13 cellular contexts compared by ENCODE assay signal in genomic region chr2:107325983-107326786, GRCh38.
DNase-seq lines count a peak whose midpoint lies in the region; TF ChIP-seq lines count a peak whose summit lies in the region.
"Had no signal": no experiment of that assay in that cellular context is flagged by ENCODE, and none has a peak within 500 bp of the region (broad histone marks: within the 10 kb centered on the region; RNA-seq: fewer than 3 reads in every experiment).

No MANE protein-coding gene starts in this region.

- no peak for TF ChIP-seq POLR2A in esophagus squamous epithelium (IDR thresholded peaks at IDR 0.05)
- no peak for TF ChIP-seq POLR2A in testis (IDR thresholded peaks at IDR 0.05)

- no peaks in the 10 kb centered on the region for H3K9me3 ChIP-seq in esophagus squamous epithelium
- H3K9me3 ChIP-seq in testis = no peaks in the 10 kb centered on the region
- H3K9me3 ChIP-seq in H9 (ENCODE audit: control insufficient read depth, low read depth, low read length) = no peaks in the 10 kb centered on the region

- H3K27ac Mint-ChIP-seq in H9 = no peak overlapping the region
- H3K27ac Mint-ChIP-seq: activated T-helper 2 cell treated with anti-CD3 and anti-CD28 coated beads, Interferon-gamma antibody, Interleukin-2, Interleukin-4, amounts not matched to agents 10 μg/mL and 5 μg/mL and 100 μg/mL, durations not matched to agents 14 hours and 24 hours and 36 hours; IgD-negative memory B cell; natural killer cell had no signal

- H3K4me1 ChIP-seq in esophagus squamous epithelium (peaks cover 0 to 21% (median 3%) of the 10 kb centered on the region in 3 donors), testis (no peaks in the 10 kb centered on the region), H9 (ENCODE audit: insufficient read depth, low read length) (no peaks in the 10 kb centered on the region)

- peaks cover 0 to 3% of the 10 kb centered on the region in 2 experiments; a peak in 2 of 4 replicates for H3K4me1 Mint-ChIP-seq in H9
- H3K4me1 Mint-ChIP-seq: IgD-negative memory B cell, natural killer cell had no signal

- H4K8ac ChIP-seq in H9 (replicated peaks; ENCODE audit: insufficient read length, low read depth, low read length) = no peak overlapping the region

- WGBS in esophagus squamous epithelium, 2 donors = 47 to 49% methylated on average over 4 of the region's 4 CpGs
- 31 to 34% methylated on average over 4 of the region's 4 CpGs for WGBS in testis, 2 donors
- WGBS in H9 (ENCODE audit: extremely low coverage, insufficient read length, low lambda C conversion rate) = no CpG with 5 or more reads among the region's 4 CpGs

- H3K18ac ChIP-seq in H9 (ENCODE audit: insufficient read length, low read depth, low read length) = no peak overlapping the region

- no peaks in the 10 kb centered on the region for H3K23me2 ChIP-seq in H9 (ENCODE audit: insufficient read length, low read depth, low read length, poor library complexity, severe bottlenecking)

- H4K91ac ChIP-seq in H9 (ENCODE audit: insufficient read length, low read depth, low read length) = no peak overlapping the region

- H2BK12ac ChIP-seq in H9 (ENCODE audit: insufficient read length, low read depth, low read length) = no peak overlapping the region

- H3K79me2 ChIP-seq in H9 (ENCODE audit: insufficient read depth, low read length) = no peaks in the 10 kb centered on the region

- no peaks in the 10 kb centered on the region for H3K79me1 ChIP-seq in H9 (ENCODE audit: insufficient read depth, low read depth, low read length, poor library complexity, severe bottlenecking)

- H2BK20ac ChIP-seq in H9 (ENCODE audit: low read depth, low read length, poor library complexity, severe bottlenecking) = no peak overlapping the region

- no peak overlapping the region for H2BK15ac ChIP-seq in H9 (ENCODE audit: low read depth, low read length)

- intact Hi-C loops in esophagus squamous epithelium (cut with DNase I) = no loop called here
- intact Hi-C loops in testis (cut with DNase I; ENCODE audit: low total_unique reads) = no loop called here

- peaks cover 0 to 8% (median 0%) of the 10 kb centered on the region in 3 experiments; a peak in 2 of 7 replicates for H3K36me3 Mint-ChIP-seq in H9 (ENCODE audit: insufficient read depth in 1 of 3, low read depth in 3 of 3)
- H3K36me3 Mint-ChIP-seq: IgD-negative memory B cell had no signal

- DNase-seq in SK-MEL-5 (ENCODE audit: low read depth, low spot score) = peak; percentile 53
- DNase-seq in esophagus squamous epithelium (lab: John Stamatoyannopoulos, UW) = no peak
- DNase-seq in midbrain (lab: John Stamatoyannopoulos, UW) = peak; percentile 76
- DNase-seq in testis = peak; percentile 37
- DNase-seq in HT-29 (ENCODE audit: low spot score) = no peak
- no peak for DNase-seq in RPMI8226
- DNase-seq in H9 = no peak
- DNase-seq: activated CD4-positive, CD25-positive, alpha-beta regulatory T cell; DND-41; natural killer cell; SIG-M5 had no signal

- H3K27me3 Mint-ChIP-seq in H9 (ENCODE audit: low read depth) = no peaks in the 10 kb centered on the region
- H3K27me3 Mint-ChIP-seq: IgD-negative memory B cell had no signal

- no peak overlapping the region for H3K4me2 ChIP-seq in H9 (ENCODE audit: insufficient read depth, insufficient read length, low read length)

- H2AK5ac ChIP-seq in H9 (ENCODE audit: insufficient read length, low read length) = no peak overlapping the region

- H3K14ac ChIP-seq in H9 (ENCODE audit: insufficient read depth, low read length) = no peak overlapping the region

- no peaks in the 10 kb centered on the region for H4K20me1 ChIP-seq in H9 (ENCODE audit: control insufficient read depth, insufficient read depth, insufficient read length)

- no peak overlapping the region for H2AFZ ChIP-seq in H9 (ENCODE audit: low read length)

- H3K9me3 Mint-ChIP-seq in H9 = peaks cover 9 to 18% of the 10 kb centered on the region in 2 experiments; a peak in 3 of 5 replicates

- no peak overlapping the region for H3K4ac ChIP-seq in H9 (ENCODE audit: low read depth, low read length)

- H3K36me3 ChIP-seq in esophagus squamous epithelium (no peaks in the 10 kb centered on the region), testis (ENCODE audit: low read depth, missing control alignments) (no peaks in the 10 kb centered on the region)

- H3K4me3 ChIP-seq in esophagus squamous epithelium (no peak overlapping the region), testis (no peak overlapping the region)

- no peak overlapping the region for H3K9ac ChIP-seq in H9 (ENCODE audit: extremely low read depth, insufficient read length, low read length)

- H2BK5ac ChIP-seq in H9 (ENCODE audit: insufficient read length, low read length) = no peak overlapping the region

- H3K27me3 ChIP-seq in esophagus squamous epithelium = no peaks in the 10 kb centered on the region
- H3K27me3 ChIP-seq in testis = no peaks in the 10 kb centered on the region
- no peaks in the 10 kb centered on the region for H3K27me3 ChIP-seq in H9 (ENCODE audit: insufficient read depth, low read length)

- H4K5ac ChIP-seq in H9 (ENCODE audit: insufficient read length, low read depth, low read length) = no peak overlapping the region

- no peak overlapping the region for H3T11ph ChIP-seq in H9 (ENCODE audit: low read length)

- TF ChIP-seq CTCF in esophagus squamous epithelium (IDR thresholded peaks at IDR 0.05) (no peak), testis (IDR thresholded peaks at IDR 0.05) (no peak), H9 (conservative IDR thresholded peaks at IDR 0.05) (no peak)

- no peak overlapping the region for H3K23ac ChIP-seq in H9 (ENCODE audit: insufficient read length, low read depth, low read length)

- H2BK120ac ChIP-seq in H9 (ENCODE audit: low read depth, low read length, poor library complexity, severe bottlenecking) = no peak overlapping the region

- H3K27ac ChIP-seq in esophagus squamous epithelium = peak overlapping the region in 3 of 4 donors; percentile 34 to 64 (median 45)
- peak overlapping the region; percentile 1 to 23 for H3K27ac ChIP-seq in testis
- H3K27ac ChIP-seq in H9 (ENCODE audit: insufficient read length, low read depth, low read length) = no peak overlapping the region

- in situ Hi-C loops in SK-MEL-5 (cut with HindIII; ENCODE audit: low pct_unique_long_range_greater_than_20kb, low sequenced_read_pairs) = no loop called here

- H3K56ac ChIP-seq in H9 (ENCODE audit: insufficient read length, low read depth, low read length) = no peak overlapping the region

- peak overlapping the region in 1 of 2 experiments; percentile 28; a peak in 1 of 5 replicates for H3K4me3 Mint-ChIP-seq in H9
- H3K4me3 Mint-ChIP-seq: natural killer cell had no signal

Comparison
In these comparisons a context has a peak if more than half of its experiments do, and no peak if none do; other contexts are left out.
1. DNase-seq: peak in SK-MEL-5 (single experiment), midbrain (single experiment) and testis (single experiment); none in esophagus squamous epithelium (single experiment), HT-29 (single experiment), RPMI8226 (single experiment) and H9 (single experiment).